Comparison of ENCODE assay signal across 8 cellular contexts in genomic region chr12:13534645-13535398, GRCh38.
DNase-seq lines count a peak whose midpoint lies in the region; ATAC-seq, FAIRE-seq and TF ChIP-seq lines count a peak whose summit lies in the region.

No MANE protein-coding gene starts in this region.

- intact Hi-C loops in heart right ventricle (cut with DNase I) (loop anchor here in 9 of 10 donors (1.0 to 10.0 kb wide), 9 partner anchors 170 to 278 kb away; no protein-coding TSS in a partner anchor), prostate gland (cut with DNase I) (loop anchor here (5.0 kb wide), 1 partner anchor 258 kb away; no protein-coding TSS in a partner anchor)

- H3K27me3 ChIP-seq in heart right ventricle (peaks cover 0 to 16% (median 4%) of the 10 kb centered on the region in 7 donors), prostate gland (replicated peaks; ENCODE audit: insufficient read depth) (no peaks in the 10 kb centered on the region)

- peak overlapping the region; percentile 32; the same call in 1 of the 3 replicates for H3K4me2 ChIP-seq in A549

- H3K4me3 ChIP-seq in A549, result no peak overlapping the region
- peak overlapping the region in 7 of 10 donors; percentile 14 to 40 (median 35) for H3K4me3 ChIP-seq in heart right ventricle
- no peak overlapping the region for H3K4me3 ChIP-seq in prostate gland

- no peaks in the 10 kb centered on the region for H3K36me3 Mint-ChIP-seq in activated T-cell treated with anti-CD3 and anti-CD28 coated beads, Interleukin-2, amount 50 U/mL, for 72 hours (ENCODE audit: insufficient read depth in 2 of 2)

- DNase-seq in A549 (ENCODE audit: low read depth in 1 of 2, low spot score in 1 of 2) (peak; percentile 31 to 60), GM04504 (ENCODE audit: low read depth) (peak; percentile 14), NCI-H2081 (lab: John Stamatoyannopoulos, UW) (peak; percentile 58 to 70), heart right ventricle (peak; percentile 48 to 66), prostate gland (ENCODE audit: low spot score) (peak; percentile 10)
- peak; percentile 65 to 68 for DNase-seq in activated T-cell treated with anti-CD3 and anti-CD28 coated beads, Interleukin-2, amount 50 U/mL, for 72 hours

- H3K27ac Mint-ChIP-seq in activated T-cell treated with anti-CD3 and anti-CD28 coated beads, Interleukin-2, amount 50 U/mL, for 72 hours, result no peak overlapping the region

- no peak overlapping the region for H3K4me3 Mint-ChIP-seq in activated T-cell treated with anti-CD3 and anti-CD28 coated beads, Interleukin-2, amount 50 U/mL, for 72 hours

- H3K9me3 ChIP-seq in A549 (no peaks in the 10 kb centered on the region), heart right ventricle (no peaks in the 10 kb centered on the region), prostate gland (no peaks in the 10 kb centered on the region)

- TF ChIP-seq POLR2A in A549 (IDR thresholded peaks at IDR 0.05; ENCODE audit: low read length) (no peak), prostate gland (IDR thresholded peaks at IDR 0.05) (no peak)

- peak; percentile 89 for TF ChIP-seq CTCF in A549 (IDR thresholded peaks at IDR 0.05)
- TF ChIP-seq CTCF in heart right ventricle (IDR thresholded peaks at IDR 0.05), result peak; percentile 60 to 97 (median 87)
- peak; percentile 38 to 58 (median 53) for TF ChIP-seq CTCF in prostate gland (IDR thresholded peaks at IDR 0.05)

- H3K4me1 Mint-ChIP-seq in activated T-cell treated with anti-CD3 and anti-CD28 coated beads, Interleukin-2, amount 50 U/mL, for 72 hours (ENCODE audit: low read depth), result peaks cover 19% of the 10 kb centered on the region

- H3K9me3 Mint-ChIP-seq in activated T-cell treated with anti-CD3 and anti-CD28 coated beads, Interleukin-2, amount 50 U/mL, for 72 hours, result no peaks in the 10 kb centered on the region

- ATAC-seq in A549 (peak; percentile 57 to 82; a peak in 5 of 6 replicates), heart right ventricle (peak in 7 of 8 donors; percentile 43 to 72 (median 56)), HG02938 (IDR thresholded peaks at IDR 0.05; ENCODE audit: unreplicated experiment) (no peak), HG03354 (IDR thresholded peaks at IDR 0.05; ENCODE audit: poor library complexity, severe bottlenecking, unreplicated experiment) (no peak)
- no peak for ATAC-seq in activated T-cell treated with anti-CD3 and anti-CD28 coated beads, Interleukin-2, amount 50 U/mL, for 72 hours (replicated peaks in 1 of 2)

- H3K27ac ChIP-seq in A549, result 0 out of 6 replicates have a peak overlapping the region, but pooled peaks of 1 of the 2 experiments have one; percentile 36
- peak overlapping the region in 1 of 10 donors; percentile 26 for H3K27ac ChIP-seq in heart right ventricle
- no peak overlapping the region for H3K27ac ChIP-seq in prostate gland

- no peak for TF ChIP-seq EP300 in A549 (IDR thresholded peaks at IDR 0.05)

- H3K36me3 ChIP-seq in heart right ventricle (no peaks in the 10 kb centered on the region), prostate gland (no peaks in the 10 kb centered on the region)

- FAIRE-seq in A549 (lab: Jason Lieb, UNC), result no peak

- POLR2A ChIA-PET in A549 (lab: Yijun Ruan, JAX), result interaction anchor here (1.0 kb wide), 1 partner anchor 257 kb away, joined by 3 read pairs; no protein-coding TSS in a partner anchor

- peak; percentile 71 to 75 for TF ChIP-seq RAD21 in A549 (conservative IDR thresholded peaks at IDR 0.05 in 1 of 2, IDR thresholded peaks at IDR 0.05 in 1 of 2)

- 29% methylated on average over 8 of the region's 8 CpGs for WGBS in A549 (ENCODE audit: missing lambda C conversion rate)
- WGBS in heart right ventricle, 2 donors, result 32 to 38% methylated on average over 8 of the region's 8 CpGs
- 30% methylated on average over 8 of the region's 8 CpGs for WGBS in prostate gland

- H3K4me1 ChIP-seq in A549, result no peaks in the 10 kb centered on the region
- H3K4me1 ChIP-seq in heart right ventricle, result peaks cover 0 to 5% (median 0%) of the 10 kb centered on the region in 9 donors
- H3K4me1 ChIP-seq in prostate gland (replicated peaks), result no peaks in the 10 kb centered on the region

- H3K27me3 Mint-ChIP-seq in activated T-cell treated with anti-CD3 and anti-CD28 coated beads, Interleukin-2, amount 50 U/mL, for 72 hours (ENCODE audit: low read depth), result peaks cover 33% of the 10 kb centered on the region

- CTCF ChIA-PET in A549 (lab: Yijun Ruan, JAX), result interaction anchor here (0.5 to 3.5 kb wide), 37 partner anchors 10 to 649 kb away, joined by 3 to 38 read pairs (median 3); no protein-coding TSS in a partner anchor

TF ChIP-seq in A549, 52 proteins besides CTCF, POLR2A, EP300 and RAD21:
- peak; percentile 71 for TF ChIP-seq SMC3 (IDR thresholded peaks at IDR 0.05)
- TF ChIP-seq GATA3 (IDR thresholded peaks at IDR 0.05; ENCODE audit: borderline replicate concordance), result no peak
- no peak for TF ChIP-seq ESRRA (IDR thresholded peaks at IDR 0.05; ENCODE audit: borderline replicate concordance, low read length)

Comparison
In these comparisons a context has a peak if more than half of its experiments do, and no peak if none do; other contexts are left out.
1. ATAC-seq: peak in A549 (2 of 2) and heart right ventricle (7 of 8); none in activated T-cell treated with anti-CD3 and anti-CD28 coated beads, Interleukin-2, amount 50 U/mL, for 72 hours (0 of 2), HG02938 (single experiment) and HG03354 (single experiment).
2. DNase-seq: peak in every context shown above with its lines; median percentile 66 in activated T-cell treated with anti-CD3 and anti-CD28 coated beads, Interleukin-2, amount 50 U/mL, for 72 hours; 64 in NCI-H2081; 57 in heart right ventricle; 46 in A549; 14 in GM04504; 10 in prostate gland.
3. H3K4me3 ChIP-seq: peak in heart right ventricle (7 of 10); none in A549 (single experiment) and prostate gland (0 of 2).
4. Peak in every context shown above with its lines, with median percentiles within 50 percentile points of each other: CTCF ChIP-seq.